Comparison of ENCODE assay signal across 1 cellular context in the genomic region with DNA sequence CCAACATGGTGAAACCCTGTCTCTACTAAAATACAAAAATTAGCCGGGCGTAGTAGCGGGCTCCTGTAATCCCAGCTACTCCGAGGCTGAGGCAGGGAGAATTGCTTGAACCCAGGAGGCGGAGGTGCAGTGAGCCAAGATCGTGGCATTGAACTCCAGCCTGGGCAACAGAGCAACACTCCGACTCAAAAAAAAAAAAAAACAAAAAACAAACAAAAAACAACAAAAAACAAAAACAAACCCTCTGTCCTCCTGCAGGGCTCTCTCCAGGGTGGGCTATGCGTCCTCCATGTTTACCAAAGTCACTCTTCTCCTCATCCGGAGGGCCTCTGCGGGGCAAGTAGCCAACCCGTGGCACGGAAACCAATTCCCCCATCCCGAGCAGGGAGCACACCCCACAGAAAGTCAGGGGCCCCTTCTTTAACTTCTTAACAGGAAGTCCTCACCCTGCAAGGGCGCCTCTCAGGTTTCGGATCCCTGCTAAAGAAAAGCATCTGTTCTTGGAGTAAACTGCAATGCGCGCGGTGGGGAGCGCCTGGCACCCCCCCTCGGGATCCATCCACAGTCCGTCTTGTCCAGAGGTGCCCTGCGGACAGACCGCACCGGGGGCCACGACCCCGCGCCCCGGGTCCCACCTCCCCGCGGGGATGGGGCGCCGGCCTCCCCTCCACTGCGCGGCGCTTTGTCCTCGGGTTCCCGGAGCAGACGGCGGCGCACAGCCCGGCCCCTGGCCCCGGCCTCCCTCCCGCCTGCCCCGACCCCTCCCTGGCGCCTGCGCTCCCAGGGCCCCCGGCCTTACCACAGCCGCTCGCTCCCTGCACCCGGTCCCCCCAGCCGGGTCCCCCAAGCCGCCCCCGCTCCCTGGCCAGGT.
TF ChIP-seq lines count a peak whose summit lies in the region.

No MANE protein-coding gene starts in this region.

TF ChIP-seq in HepG2, 621 proteins besides CTCF, POLR2A, EP300 and RAD21 (continued from another document and continues in another):
- TF ChIP-seq, protein P1, sequence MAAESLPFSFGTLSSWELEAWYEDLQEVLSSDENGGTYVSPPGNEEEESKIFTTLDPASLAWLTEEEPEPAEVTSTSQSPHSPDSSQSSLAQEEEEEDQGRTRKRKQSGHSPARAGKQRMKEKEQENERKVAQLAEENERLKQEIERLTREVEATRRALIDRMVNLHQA (CRISPR knock-in tag; IDR thresholded peaks at IDR 0.05) = no peak
- no peak for TF ChIP-seq ZNF703 (CRISPR knock-in tag; IDR thresholded peaks at IDR 0.05; ENCODE audit: borderline replicate concordance)
- no peak for TF ChIP-seq ZMYM4 (CRISPR knock-in tag; IDR thresholded peaks at IDR 0.05)
- TF ChIP-seq SOX6 (IDR thresholded peaks at IDR 0.05) = no peak
- TF ChIP-seq SOX6 (CRISPR knock-in tag; IDR thresholded peaks at IDR 0.05) = 0 out of 2 replicates have a peak, but pooled peaks have one; percentile 16
- TF ChIP-seq STAT5B (CRISPR knock-in tag; IDR thresholded peaks at IDR 0.05) = no peak
- no peak for TF ChIP-seq ZBTB46 (CRISPR knock-in tag; IDR thresholded peaks at IDR 0.05; ENCODE audit: borderline replicate concordance)
- no peak for TF ChIP-seq NR2F2 (IDR thresholded peaks at IDR 0.05; ENCODE audit: borderline replicate concordance, low read depth)
- no peak for TF ChIP-seq ZNF788 (CRISPR knock-in tag; IDR thresholded peaks at IDR 0.05; ENCODE audit: borderline replicate concordance)
- TF ChIP-seq SAP130 (CRISPR knock-in tag; IDR thresholded peaks at IDR 0.05; ENCODE audit: low read depth) = peak; percentile 13
- TF ChIP-seq DNMT1 (CRISPR knock-in tag; IDR thresholded peaks at IDR 0.05) = no peak
- TF ChIP-seq EED (CRISPR knock-in tag; IDR thresholded peaks at IDR 0.05) = no peak
- TF ChIP-seq, protein P2, sequence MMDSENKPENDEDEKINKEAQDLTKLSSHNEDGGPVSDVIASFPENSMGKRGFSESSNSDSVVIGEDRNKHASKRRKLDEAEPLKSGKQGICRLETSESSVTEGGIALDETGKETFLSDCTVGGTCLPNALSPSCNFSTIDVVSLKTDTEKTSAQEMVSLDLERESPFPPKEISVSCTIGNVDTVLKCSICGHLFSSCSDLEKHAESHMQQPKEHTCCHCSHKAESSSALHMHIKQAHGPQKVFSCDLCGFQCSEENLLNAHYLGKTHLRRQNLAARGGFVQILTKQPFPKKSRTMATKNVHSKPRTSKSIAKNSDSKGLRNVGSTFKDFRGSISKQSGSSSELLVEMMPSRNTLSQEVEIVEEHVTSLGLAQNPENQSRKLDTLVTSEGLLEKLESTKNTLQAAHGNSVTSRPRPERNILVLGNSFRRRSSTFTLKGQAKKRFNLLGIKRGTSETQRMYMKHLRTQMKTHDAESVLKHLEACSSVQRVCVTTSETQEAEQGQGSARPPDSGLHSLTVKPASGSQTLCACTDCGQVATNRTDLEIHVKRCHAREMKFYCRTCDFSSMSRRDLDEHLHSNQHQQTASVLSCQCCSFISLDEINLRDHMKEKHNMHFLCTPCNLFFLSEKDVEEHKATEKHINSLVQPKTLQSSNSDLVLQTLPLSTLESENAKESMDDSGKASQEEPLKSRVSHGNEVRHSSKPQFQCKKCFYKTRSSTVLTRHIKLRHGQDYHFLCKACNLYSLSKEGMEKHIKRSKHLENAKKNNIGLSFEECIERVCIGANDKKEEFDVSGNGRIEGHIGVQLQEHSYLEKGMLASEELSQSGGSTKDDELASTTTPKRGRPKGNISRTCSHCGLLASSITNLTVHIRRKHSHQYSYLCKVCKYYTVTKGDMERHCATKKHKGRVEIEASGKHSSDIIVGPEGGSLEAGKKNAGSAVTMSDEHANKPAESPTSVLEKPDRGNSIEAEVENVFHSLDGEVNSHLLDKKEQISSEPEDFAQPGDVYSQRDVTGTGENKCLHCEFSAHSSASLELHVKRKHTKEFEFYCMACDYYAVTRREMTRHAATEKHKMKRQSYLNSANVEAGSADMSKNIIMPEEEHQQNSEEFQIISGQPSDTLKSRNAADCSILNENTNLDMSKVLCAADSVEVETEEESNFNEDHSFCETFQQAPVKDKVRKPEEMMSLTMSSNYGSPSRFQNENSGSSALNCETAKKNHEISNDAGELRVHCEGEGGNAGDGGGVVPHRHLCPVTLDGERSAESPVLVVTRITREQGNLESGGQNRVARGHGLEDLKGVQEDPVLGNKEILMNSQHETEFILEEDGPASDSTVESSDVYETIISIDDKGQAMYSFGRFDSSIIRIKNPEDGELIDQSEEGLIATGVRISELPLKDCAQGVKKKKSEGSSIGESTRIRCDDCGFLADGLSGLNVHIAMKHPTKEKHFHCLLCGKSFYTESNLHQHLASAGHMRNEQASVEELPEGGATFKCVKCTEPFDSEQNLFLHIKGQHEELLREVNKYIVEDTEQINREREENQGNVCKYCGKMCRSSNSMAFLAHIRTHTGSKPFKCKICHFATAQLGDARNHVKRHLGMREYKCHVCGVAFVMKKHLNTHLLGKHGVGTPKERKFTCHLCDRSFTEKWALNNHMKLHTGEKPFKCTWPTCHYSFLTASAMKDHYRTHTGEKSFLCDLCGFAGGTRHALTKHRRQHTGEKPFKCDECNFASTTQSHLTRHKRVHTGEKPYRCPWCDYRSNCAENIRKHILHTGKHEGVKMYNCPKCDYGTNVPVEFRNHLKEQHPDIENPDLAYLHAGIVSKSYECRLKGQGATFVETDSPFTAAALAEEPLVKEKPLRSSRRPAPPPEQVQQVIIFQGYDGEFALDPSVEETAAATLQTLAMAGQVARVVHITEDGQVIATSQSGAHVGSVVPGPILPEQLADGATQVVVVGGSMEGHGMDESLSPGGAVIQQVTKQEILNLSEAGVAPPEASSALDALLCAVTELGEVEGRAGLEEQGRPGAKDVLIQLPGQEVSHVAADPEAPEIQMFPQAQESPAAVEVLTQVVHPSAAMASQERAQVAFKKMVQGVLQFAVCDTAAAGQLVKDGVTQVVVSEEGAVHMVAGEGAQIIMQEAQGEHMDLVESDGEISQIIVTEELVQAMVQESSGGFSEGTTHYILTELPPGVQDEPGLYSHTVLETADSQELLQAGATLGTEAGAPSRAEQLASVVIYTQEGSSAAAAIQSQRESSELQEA (CRISPR knock-in tag; IDR thresholded peaks at IDR 0.05; ENCODE audit: not compliant biosample characterization) = peak; percentile 30
- peak; percentile 13; the same call in 1 of the 2 replicates for TF ChIP-seq MEIS2 (CRISPR knock-in tag; IDR thresholded peaks at IDR 0.05)
- no peak for TF ChIP-seq ZNF460 (CRISPR knock-in tag; IDR thresholded peaks at IDR 0.05; ENCODE audit: borderline replicate concordance)
- TF ChIP-seq ZNF770 (CRISPR knock-in tag; IDR thresholded peaks at IDR 0.05) = no peak; the same call in 1 of the 2 replicates
- TF ChIP-seq ZNF331 (CRISPR knock-in tag; IDR thresholded peaks at IDR 0.05) = no peak
- TF ChIP-seq, protein P3, sequence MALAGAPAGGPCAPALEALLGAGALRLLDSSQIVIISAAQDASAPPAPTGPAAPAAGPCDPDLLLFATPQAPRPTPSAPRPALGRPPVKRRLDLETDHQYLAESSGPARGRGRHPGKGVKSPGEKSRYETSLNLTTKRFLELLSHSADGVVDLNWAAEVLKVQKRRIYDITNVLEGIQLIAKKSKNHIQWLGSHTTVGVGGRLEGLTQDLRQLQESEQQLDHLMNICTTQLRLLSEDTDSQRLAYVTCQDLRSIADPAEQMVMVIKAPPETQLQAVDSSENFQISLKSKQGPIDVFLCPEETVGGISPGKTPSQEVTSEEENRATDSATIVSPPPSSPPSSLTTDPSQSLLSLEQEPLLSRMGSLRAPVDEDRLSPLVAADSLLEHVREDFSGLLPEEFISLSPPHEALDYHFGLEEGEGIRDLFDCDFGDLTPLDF (CRISPR knock-in tag; IDR thresholded peaks at IDR 0.05) = no peak
- TF ChIP-seq PHF8 (CRISPR knock-in tag; IDR thresholded peaks at IDR 0.05) = peak; percentile 31; the same call in 1 of the 2 replicates
- no peak for TF ChIP-seq ZNF609 (CRISPR knock-in tag; IDR thresholded peaks at IDR 0.05; ENCODE audit: borderline replicate concordance)
- TF ChIP-seq XBP1 (CRISPR knock-in tag; IDR thresholded peaks at IDR 0.05) = no peak
- TF ChIP-seq ZFYVE20 (CRISPR knock-in tag; IDR thresholded peaks at IDR 0.05; ENCODE audit: borderline replicate concordance, low read depth) = no peak
- TF ChIP-seq SP1 (IDR thresholded peaks at IDR 0.05) = no peak
- TF ChIP-seq SP1 (CRISPR knock-in tag; IDR thresholded peaks at IDR 0.05) = no peak
- TF ChIP-seq, protein P4, sequence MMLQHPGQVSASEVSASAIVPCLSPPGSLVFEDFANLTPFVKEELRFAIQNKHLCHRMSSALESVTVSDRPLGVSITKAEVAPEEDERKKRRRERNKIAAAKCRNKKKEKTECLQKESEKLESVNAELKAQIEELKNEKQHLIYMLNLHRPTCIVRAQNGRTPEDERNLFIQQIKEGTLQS (CRISPR knock-in tag; IDR thresholded peaks at IDR 0.05) = 0 out of 2 replicates have a peak, but pooled peaks have one; percentile 5
- TF ChIP-seq, protein P5, sequence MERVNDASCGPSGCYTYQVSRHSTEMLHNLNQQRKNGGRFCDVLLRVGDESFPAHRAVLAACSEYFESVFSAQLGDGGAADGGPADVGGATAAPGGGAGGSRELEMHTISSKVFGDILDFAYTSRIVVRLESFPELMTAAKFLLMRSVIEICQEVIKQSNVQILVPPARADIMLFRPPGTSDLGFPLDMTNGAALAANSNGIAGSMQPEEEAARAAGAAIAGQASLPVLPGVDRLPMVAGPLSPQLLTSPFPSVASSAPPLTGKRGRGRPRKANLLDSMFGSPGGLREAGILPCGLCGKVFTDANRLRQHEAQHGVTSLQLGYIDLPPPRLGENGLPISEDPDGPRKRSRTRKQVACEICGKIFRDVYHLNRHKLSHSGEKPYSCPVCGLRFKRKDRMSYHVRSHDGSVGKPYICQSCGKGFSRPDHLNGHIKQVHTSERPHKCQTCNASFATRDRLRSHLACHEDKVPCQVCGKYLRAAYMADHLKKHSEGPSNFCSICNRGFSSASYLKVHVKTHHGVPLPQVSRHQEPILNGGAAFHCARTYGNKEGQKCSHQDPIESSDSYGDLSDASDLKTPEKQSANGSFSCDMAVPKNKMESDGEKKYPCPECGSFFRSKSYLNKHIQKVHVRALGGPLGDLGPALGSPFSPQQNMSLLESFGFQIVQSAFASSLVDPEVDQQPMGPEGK (CRISPR knock-in tag; IDR thresholded peaks at IDR 0.05) = peak; percentile 70
- TF ChIP-seq ZNF800 (CRISPR knock-in tag; IDR thresholded peaks at IDR 0.05) = peak; percentile 20; the same call in 1 of the 2 replicates
